Comparison of ENCODE assay signal across 8 cellular contexts in the genomic region with DNA sequence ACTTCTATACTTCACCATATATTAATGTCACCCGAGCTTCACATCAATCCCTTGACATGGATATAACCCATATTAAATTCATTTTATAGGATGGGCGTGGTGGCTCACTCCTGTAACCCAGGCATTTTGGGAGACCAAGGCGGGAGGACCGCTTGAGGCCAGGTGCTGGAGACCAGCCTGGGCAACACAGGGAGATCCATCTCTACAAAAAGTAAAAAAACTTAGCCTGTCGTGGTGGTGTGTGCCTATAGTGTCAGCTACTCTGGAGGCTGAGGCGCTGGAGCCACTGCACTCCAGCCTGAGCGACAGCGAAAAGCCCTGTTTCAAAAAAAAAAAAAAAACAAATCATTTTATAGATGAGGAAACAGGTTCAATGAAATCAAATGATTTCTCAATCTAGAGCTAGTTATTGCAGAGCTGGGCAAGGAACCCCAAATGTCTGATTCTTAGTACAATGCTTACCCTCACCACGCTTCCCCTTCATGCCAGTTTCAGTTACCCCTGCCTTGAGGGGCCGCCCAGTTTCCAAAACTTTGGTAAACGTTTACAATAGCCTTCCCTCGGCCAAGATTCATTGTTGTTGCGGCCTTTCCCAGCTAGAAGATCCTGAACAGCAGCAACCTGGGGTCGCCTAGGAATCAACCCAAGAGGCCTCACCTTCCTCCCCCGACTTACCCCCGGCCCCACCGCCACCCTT. TPM values are rescaled to one million over a fixed set of nuclear protein-coding genes. Genes with fewer than 3 reads are reported as not detected.
DNase-seq lines count a peak whose midpoint lies in the region; ATAC-seq and TF ChIP-seq lines count a peak whose summit lies in the region.

No MANE protein-coding gene starts in this region.

- peak overlapping the region; percentile 98 for H3K27ac ChIP-seq in layer of hippocampus (ENCODE audit: low read depth, low read length)
- peak overlapping the region; percentile 93 to 98 (median 95) for H3K27ac ChIP-seq in thyroid gland

- no peaks in the 10 kb centered on the region for H3K9me3 Mint-ChIP-seq in activated CD8-positive, alpha-beta memory T cell treated with anti-CD3 and anti-CD28 coated beads, Interleukin-2, amount 10 ng/mL, durations not matched to agents 7 days and 5 days (ENCODE audit: low read depth)
- H3K9me3 Mint-ChIP-seq in activated naive CD8-positive, alpha-beta T cell treated with anti-CD3 and anti-CD28 coated beads for 36 hours = peaks cover 2% of the 10 kb centered on the region

- TF ChIP-seq POLR2A in thyroid gland (IDR thresholded peaks at IDR 0.05) = no peak

- H3K36me3 Mint-ChIP-seq in activated CD8-positive, alpha-beta memory T cell treated with anti-CD3 and anti-CD28 coated beads, Interleukin-2, amount 10 ng/mL, durations not matched to agents 7 days and 5 days = peaks cover 25% of the 10 kb centered on the region
- H3K36me3 Mint-ChIP-seq in activated naive CD8-positive, alpha-beta T cell treated with anti-CD3 and anti-CD28 coated beads for 36 hours = peaks cover 40% of the 10 kb centered on the region

- DNase-seq in activated CD8-positive, alpha-beta memory T cell treated with anti-CD3 and anti-CD28 coated beads, Interleukin-2, amount 10 ng/mL, durations not matched to agents 7 days and 5 days = peak; percentile 47
- DNase-seq in activated CD8-positive, alpha-beta memory T cell treated with anti-CD3 and anti-CD28 coated beads, Interleukin-2, amount 50 U/mL, for 4 hours = no peak
- no peak for DNase-seq in activated naive CD8-positive, alpha-beta T cell treated with anti-CD3 and anti-CD28 coated beads for 36 hours
- DNase-seq in thyroid gland (no peak), DMS153 treated with DMSO at 0.1 percent for 48 hours (lab: John Stamatoyannopoulos, UW; ENCODE audit: unreplicated experiment) (no peak), NCI-H128 (lab: John Stamatoyannopoulos, UW; ENCODE audit: unreplicated experiment) (no peak)

- H3K9me3 ChIP-seq in thyroid gland = no peaks in the 10 kb centered on the region

- H3K36me3 ChIP-seq in thyroid gland = peaks cover 17 to 24% of the 10 kb centered on the region in 2 donors

- ATAC-seq in activated CD8-positive, alpha-beta memory T cell treated with anti-CD3 and anti-CD28 coated beads, Interleukin-2, amount 10 ng/mL, durations not matched to agents 7 days and 5 days = no peak
- no peak for ATAC-seq in HG03469 (IDR thresholded peaks at IDR 0.05; ENCODE audit: unreplicated experiment)

- H3K4me3 ChIP-seq in thyroid gland (replicated peaks in 1 of 3) = peak overlapping the region; percentile 37 to 95 (median 61)

- no peak for TF ChIP-seq CTCF in thyroid gland (IDR thresholded peaks at IDR 0.05)

- H3K27me3 Mint-ChIP-seq in activated CD8-positive, alpha-beta memory T cell treated with anti-CD3 and anti-CD28 coated beads, Interleukin-2, amount 10 ng/mL, durations not matched to agents 7 days and 5 days = peaks cover 3% of the 10 kb centered on the region
- no peaks in the 10 kb centered on the region for H3K27me3 Mint-ChIP-seq in activated naive CD8-positive, alpha-beta T cell treated with anti-CD3 and anti-CD28 coated beads for 36 hours

- WGBS in thyroid gland, 2 donors = 41 to 44% methylated on average over 16 to 17 of the region's 17 CpGs

- H3K27ac Mint-ChIP-seq in activated CD8-positive, alpha-beta memory T cell treated with anti-CD3 and anti-CD28 coated beads, Interleukin-2, amount 10 ng/mL, durations not matched to agents 7 days and 5 days = peak overlapping the region; percentile 95
- H3K27ac Mint-ChIP-seq in activated naive CD8-positive, alpha-beta T cell treated with anti-CD3 and anti-CD28 coated beads for 36 hours = peak overlapping the region; percentile 99

- peaks cover 33% of the 10 kb centered on the region for H3K4me1 Mint-ChIP-seq in activated CD8-positive, alpha-beta memory T cell treated with anti-CD3 and anti-CD28 coated beads, Interleukin-2, amount 10 ng/mL, durations not matched to agents 7 days and 5 days
- H3K4me1 Mint-ChIP-seq in activated naive CD8-positive, alpha-beta T cell treated with anti-CD3 and anti-CD28 coated beads for 36 hours = peaks cover 34% of the 10 kb centered on the region

- CTCF ChIA-PET in activated CD8-positive, alpha-beta memory T cell treated with anti-CD3 and anti-CD28 coated beads, Interleukin-2, amount 10 ng/mL, durations not matched to agents 7 days and 5 days (lab: Charles Lee) = interaction anchor here (0.9 to 3.6 kb wide), 12 partner anchors 24 to 77 kb away, joined by 3 to 14 read pairs (median 3); a partner anchor contains a TSS

- H3K27me3 ChIP-seq in layer of hippocampus (ENCODE audit: control insufficient read depth, insufficient read depth, low read length) (no peaks in the 10 kb centered on the region), thyroid gland (no peaks in the 10 kb centered on the region)

- intact Hi-C loops in thyroid gland (cut with DNase I) = no loop called here

- peak overlapping the region; percentile 83 for H3K4me3 Mint-ChIP-seq in activated CD8-positive, alpha-beta memory T cell treated with anti-CD3 and anti-CD28 coated beads, Interleukin-2, amount 10 ng/mL, durations not matched to agents 7 days and 5 days
- peak overlapping the region; percentile 96 for H3K4me3 Mint-ChIP-seq in activated naive CD8-positive, alpha-beta T cell treated with anti-CD3 and anti-CD28 coated beads for 36 hours

- peaks cover 9 to 11% of the 10 kb centered on the region in 2 donors for H3K4me1 ChIP-seq in thyroid gland

RNA-seq across cellular contexts. Expression of a gene that starts 0.8 kb away (rescaled TPM):
- total RNA-seq in activated CD8-positive, alpha-beta memory T cell treated with anti-CD3 and anti-CD28 coated beads, Interleukin-2, amount 10 ng/mL, durations not matched to agents 7 days and 5 days = 10 to 100 TPM; 66.7 to 95.3 TPM
- 100 to 1,000 TPM; 162 to 164 TPM for total RNA-seq in activated naive CD8-positive, alpha-beta T cell treated with anti-CD3 and anti-CD28 coated beads for 36 hours
- 100 to 1,000 TPM in 2 of 4 donors, 10 to 100 TPM in 2; 75.7 to 215 (median 113) TPM for total RNA-seq in thyroid gland

RNA-seq across cellular contexts. Expression of a gene that starts 8.1 kb away (rescaled TPM):
- not detected for total RNA-seq in activated CD8-positive, alpha-beta memory T cell treated with anti-CD3 and anti-CD28 coated beads, Interleukin-2, amount 10 ng/mL, durations not matched to agents 7 days and 5 days
- total RNA-seq in activated naive CD8-positive, alpha-beta T cell treated with anti-CD3 and anti-CD28 coated beads for 36 hours = not detected
- not detected for total RNA-seq in thyroid gland

RNA-seq across cellular contexts. Expression of a gene that starts 23.4 kb away (rescaled TPM):
- 1 to 10 TPM; 2.4 to 2.5 TPM for total RNA-seq in activated CD8-positive, alpha-beta memory T cell treated with anti-CD3 and anti-CD28 coated beads, Interleukin-2, amount 10 ng/mL, durations not matched to agents 7 days and 5 days
- under 1 TPM; 0.49 to 0.52 TPM for total RNA-seq in activated naive CD8-positive, alpha-beta T cell treated with anti-CD3 and anti-CD28 coated beads for 36 hours
- total RNA-seq in thyroid gland = 1 to 10 TPM; 2.9 to 7.8 (median 5.6) TPM

RNA-seq across cellular contexts. Expression of a gene that starts 24.0 kb away (rescaled TPM):
- total RNA-seq in activated CD8-positive, alpha-beta memory T cell treated with anti-CD3 and anti-CD28 coated beads, Interleukin-2, amount 10 ng/mL, durations not matched to agents 7 days and 5 days = 10 to 100 TPM in 1 of 2 experiments, 1 to 10 TPM in 1; 9.0 to 12.6 TPM
- total RNA-seq in activated naive CD8-positive, alpha-beta T cell treated with anti-CD3 and anti-CD28 coated beads for 36 hours = 10 to 100 TPM; 10.5 to 11.1 TPM
- total RNA-seq in thyroid gland = 10 to 100 TPM; 11.6 to 20.6 (median 15.4) TPM

RNA-seq across cellular contexts. Expression of a gene that starts 51.6 kb away (rescaled TPM):
- 1 to 10 TPM in 1 of 2 experiments, under 1 TPM in 1; 0.41 to 1.2 TPM for total RNA-seq in activated CD8-positive, alpha-beta memory T cell treated with anti-CD3 and anti-CD28 coated beads, Interleukin-2, amount 10 ng/mL, durations not matched to agents 7 days and 5 days
- 1 to 10 TPM in 1 of 2 experiments, under 1 TPM in 1; 0.90 to 1.0 TPM for total RNA-seq in activated naive CD8-positive, alpha-beta T cell treated with anti-CD3 and anti-CD28 coated beads for 36 hours
- total RNA-seq in thyroid gland = 10 to 100 TPM; 18.4 to 40.5 (median 34.8) TPM
